21 cellular contexts compared by ENCODE assay signal in the genomic region with DNA sequence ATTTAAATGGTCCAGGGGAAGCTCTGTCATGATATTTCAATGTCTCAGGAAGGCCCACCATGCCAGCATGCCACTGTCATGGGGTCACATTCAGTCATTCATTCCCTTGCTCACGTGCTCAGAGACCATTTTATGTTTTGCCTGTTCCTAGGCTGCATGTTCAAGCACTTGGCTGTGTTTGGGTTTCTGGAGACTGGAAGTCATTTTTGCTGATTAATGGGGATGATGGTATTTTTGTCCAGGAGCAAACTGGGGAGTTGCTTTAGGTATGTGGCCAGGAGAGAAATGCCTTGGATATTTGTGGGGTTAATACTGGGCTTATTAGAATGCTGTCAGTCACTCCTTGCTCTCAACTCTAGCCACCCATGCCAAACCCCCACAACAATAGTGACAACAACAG.
DNase-seq lines count a peak whose midpoint lies in the region; ATAC-seq, FAIRE-seq and TF ChIP-seq lines count a peak whose summit lies in the region.
"Had no signal": no experiment of that assay in that cellular context is flagged by ENCODE, and none has a peak within 500 bp of the region (broad histone marks: within the 10 kb centered on the region; RNA-seq: fewer than 3 reads in every experiment).

No MANE protein-coding gene starts in this region.

- H3K36me3 Mint-ChIP-seq in MCF 10A (ENCODE audit: insufficient read depth, unreplicated experiment) (no peaks in the 10 kb centered on the region), astrocyte (ENCODE audit: low read depth, unreplicated experiment) (no peaks in the 10 kb centered on the region)
- H3K36me3 Mint-ChIP-seq in activated T-helper 17 cell treated with anti-CD3 and anti-CD28 coated beads, Interleukin-2, amount 50 U/mL, for 72 hours (ENCODE audit: low read depth): no peaks in the 10 kb centered on the region

- dilution Hi-C loops in mammary epithelial cell (cut with HindIII; ENCODE audit: low sequenced_read_pairs): no loop called here

- DNase-seq in mammary epithelial cell: peak; percentile 9
- DNase-seq in MCF 10A (ENCODE audit: unreplicated experiment): no peak
- DNase-seq in astrocyte (ENCODE audit: low read depth): peak; percentile 57
- peak; percentile 51 for DNase-seq in kidney glomerular epithelial cell (lab: John Stamatoyannopoulos, UW)
- no peak for DNase-seq in SHP77 treated with DMSO at 0.1 percent for 48 hours (lab: John Stamatoyannopoulos, UW)
- DNase-seq in DMS153 (lab: John Stamatoyannopoulos, UW): no peak
- DNase-seq in superior temporal gyrus (ENCODE audit: extremely low spot score): no peak
- DNase-seq: Caco-2; CD4-positive, alpha-beta T cell; H7; Kasumi-1; NCI-H1105; NCI-H2081; NCI-H2171 treated with DMSO at 0.1 percent for 48 hours; Peyer's patch had no signal

- H3K27me3 Mint-ChIP-seq in MCF 10A (ENCODE audit: insufficient read depth, unreplicated experiment) (no peaks in the 10 kb centered on the region), astrocyte (ENCODE audit: low read depth, unreplicated experiment) (no peaks in the 10 kb centered on the region)
- no peaks in the 10 kb centered on the region for H3K27me3 Mint-ChIP-seq in activated T-helper 17 cell treated with anti-CD3 and anti-CD28 coated beads, Interleukin-2, amount 50 U/mL, for 72 hours
- H3K27me3 Mint-ChIP-seq: IgD-negative memory B cell had no signal

- no peak overlapping the region for H3K4me3 Mint-ChIP-seq in MCF 10A (ENCODE audit: unreplicated experiment)
- no peak overlapping the region for H3K4me3 Mint-ChIP-seq in astrocyte (ENCODE audit: unreplicated experiment)
- no peak overlapping the region for H3K4me3 Mint-ChIP-seq in activated T-helper 17 cell treated with anti-CD3 and anti-CD28 coated beads, Interleukin-2, amount 50 U/mL, for 72 hours
- H3K4me3 Mint-ChIP-seq: CD4-positive, alpha-beta T cell had no signal

- no peak overlapping the region for H3K27ac ChIP-seq in mammary epithelial cell (ENCODE audit: insufficient read depth, low read depth, low read length)
- no peak overlapping the region for H3K27ac ChIP-seq in astrocyte (ENCODE audit: low read depth, low read length)
- H3K27ac ChIP-seq: 22Rv1, Peyer's patch had no signal

- H3K9me3 ChIP-seq in mammary epithelial cell (replicated peaks; ENCODE audit: insufficient read depth, low read length) (no peaks in the 10 kb centered on the region), astrocyte (ENCODE audit: insufficient read depth, low read depth, low read length) (no peaks in the 10 kb centered on the region)
- H3K9me3 ChIP-seq: Caco-2, Peyer's patch had no signal

- in situ Hi-C loops in mammary epithelial cell (cut with MboI; ENCODE audit: low sequenced_read_pairs in 2 of 2): loop anchor here (10.0 to 25.0 kb wide), 2 partner anchors 320 to 322 kb away; no protein-coding TSS in a partner anchor

- no peaks in the 10 kb centered on the region for H3K79me2 ChIP-seq in mammary epithelial cell (ENCODE audit: insufficient read depth, low read length)
- no peaks in the 10 kb centered on the region for H3K79me2 ChIP-seq in astrocyte (ENCODE audit: insufficient read depth, low read length)

- peaks cover 12% of the 10 kb centered on the region for H3K4me1 Mint-ChIP-seq in MCF 10A (ENCODE audit: insufficient read depth, unreplicated experiment)
- H3K4me1 Mint-ChIP-seq in astrocyte (ENCODE audit: low read depth, unreplicated experiment): peaks cover 17% of the 10 kb centered on the region
- no peaks in the 10 kb centered on the region for H3K4me1 Mint-ChIP-seq in activated T-helper 17 cell treated with anti-CD3 and anti-CD28 coated beads, Interleukin-2, amount 50 U/mL, for 72 hours

- intact Hi-C loops in mammary epithelial cell (cut with micrococcal nuclease) (no loop called here), MCF 10A (cut with micrococcal nuclease) (no loop called here)

- BruUV-seq in mammary epithelial cell (replicated peaks; lab: Mats Ljungman, UMichigan) (no TSS peak), MCF 10A (replicated peaks; lab: Mats Ljungman, UMichigan) (no TSS peak)

- H3K9me3 Mint-ChIP-seq in MCF 10A (ENCODE audit: unreplicated experiment) (no peaks in the 10 kb centered on the region), astrocyte (ENCODE audit: unreplicated experiment) (no peaks in the 10 kb centered on the region)
- H3K9me3 Mint-ChIP-seq in activated T-helper 17 cell treated with anti-CD3 and anti-CD28 coated beads, Interleukin-2, amount 50 U/mL, for 72 hours: peaks cover 3% of the 10 kb centered on the region
- H3K9me3 Mint-ChIP-seq: CD4-positive, alpha-beta T cell had no signal

- no peaks in the 10 kb centered on the region for H3K36me3 ChIP-seq in mammary epithelial cell (ENCODE audit: insufficient read depth, low read length)
- no peaks in the 10 kb centered on the region for H3K36me3 ChIP-seq in astrocyte (ENCODE audit: insufficient read depth, low read length)
- H3K36me3 ChIP-seq: Peyer's patch had no signal

- CTCF ChIA-PET in mammary epithelial cell (lab: Charles Lee; ENCODE audit: low non-redundant PET) (no interaction called here), MCF 10A (lab: Yijun Ruan, JAX) (interaction anchor here (0.6 to 4.8 kb wide), 6 partner anchors 11 to 867 kb away, joined by 3 to 34 read pairs (median 4); no protein-coding TSS in a partner anchor)

- no peak overlapping the region for H3K4me2 ChIP-seq in mammary epithelial cell (ENCODE audit: insufficient read depth, low read depth, low read length)
- no peak overlapping the region for H3K4me2 ChIP-seq in astrocyte (ENCODE audit: low read length)

- no peak overlapping the region for H3K9ac ChIP-seq in mammary epithelial cell (ENCODE audit: insufficient read depth, low read length)
- no peak overlapping the region for H3K9ac ChIP-seq in astrocyte (ENCODE audit: low read length)

- H3K27me3 ChIP-seq in mammary epithelial cell (ENCODE audit: insufficient read depth, low read length) (no peaks in the 10 kb centered on the region), astrocyte (ENCODE audit: insufficient read depth, low read length) (no peaks in the 10 kb centered on the region)
- H3K27me3 ChIP-seq: Peyer's patch had no signal

- H3K4me3 ChIP-seq in mammary epithelial cell (replicated peaks in 1 of 3; ENCODE audit: insufficient read depth in 1 of 3, low read depth in 2 of 3, low read length in 3 of 3) (no peak overlapping the region), astrocyte (ENCODE audit: insufficient read depth, low read depth, low read length) (no peak overlapping the region)
- H3K4me3 ChIP-seq: Peyer's patch had no signal

- no peak overlapping the region for H3K27ac Mint-ChIP-seq in MCF 10A (ENCODE audit: low read depth, unreplicated experiment)
- H3K27ac Mint-ChIP-seq in astrocyte (ENCODE audit: unreplicated experiment): peak overlapping the region; percentile 59
- no peak overlapping the region for H3K27ac Mint-ChIP-seq in activated T-helper 17 cell treated with anti-CD3 and anti-CD28 coated beads, Interleukin-2, amount 50 U/mL, for 72 hours
- H3K27ac Mint-ChIP-seq: CD4-positive, alpha-beta T cell; IgD-negative memory B cell had no signal

- 60% methylated on average over 1 of the region's 1 CpG for WGBS in mammary epithelial cell (ENCODE audit: low coverage, missing lambda C conversion rate)

- no peak for TF ChIP-seq CTCF in mammary epithelial cell (conservative IDR thresholded peaks at IDR 0.05 in 1 of 2, IDR thresholded peaks at IDR 0.05 in 1 of 2; ENCODE audit: extremely low read depth in 1 of 2, insufficient read depth in 1 of 2, low read depth in 1 of 2, low read length in 2 of 2)
- TF ChIP-seq CTCF in MCF 10A (IDR thresholded peaks at IDR 0.05; ENCODE audit: unreplicated experiment): no peak
- no peak for TF ChIP-seq CTCF in astrocyte (IDR thresholded peaks at IDR 0.05; ENCODE audit: insufficient read depth, low read depth, low read length)

- H4K20me1 ChIP-seq in mammary epithelial cell (ENCODE audit: insufficient read depth, low read length) (no peaks in the 10 kb centered on the region), astrocyte (ENCODE audit: insufficient read depth, low read length) (peaks cover 53% of the 10 kb centered on the region)

- H3K4me1 ChIP-seq in mammary epithelial cell (ENCODE audit: insufficient read depth, low read length) (no peaks in the 10 kb centered on the region), astrocyte (ENCODE audit: insufficient read depth, low read length) (no peaks in the 10 kb centered on the region)
- H3K4me1 ChIP-seq: Caco-2 had no signal

- H2AFZ ChIP-seq in mammary epithelial cell (ENCODE audit: low read depth, low read length) (no peak overlapping the region), astrocyte (ENCODE audit: low read depth, low read length) (no peak overlapping the region)

- FAIRE-seq in astrocyte (lab: Jason Lieb, UNC): peak; percentile 68
- FAIRE-seq: GM12891, GM19239, HTR-8/SVneo had no signal

- POLR2A ChIA-PET in MCF 10A (lab: Yijun Ruan, JAX): interaction anchor here (1.5 kb wide), 1 partner anchor 11 kb away, joined by 3 read pairs; no protein-coding TSS in a partner anchor

- no peak for ATAC-seq in activated T-helper 17 cell treated with anti-CD3 and anti-CD28 coated beads, Interleukin-2, amount 50 U/mL, for 72 hours (replicated peaks)

Comparison
In these comparisons a context has a peak if more than half of its experiments do, and no peak if none do; other contexts are left out.
1. DNase-seq: peak in mammary epithelial cell (single experiment), astrocyte (single experiment) and kidney glomerular epithelial cell (single experiment); none in MCF 10A (single experiment), SHP77 treated with DMSO at 0.1 percent for 48 hours (single experiment), DMS153 (single experiment) and superior temporal gyrus (single experiment).